12 cellular contexts compared by ENCODE assay signal in genomic region chr10:43808136-43808535, GRCh38.
DNase-seq lines count a peak whose midpoint lies in the region; ATAC-seq and TF ChIP-seq lines count a peak whose summit lies in the region.
"Had no signal": no experiment of that assay in that cellular context is flagged by ENCODE, and none has a peak within 500 bp of the region (broad histone marks: within the 10 kb centered on the region; RNA-seq: fewer than 3 reads in every experiment).

No MANE protein-coding gene starts in this region.

- H3K4me2 ChIP-seq in osteoblast (ENCODE audit: insufficient read depth, low read length) (no peak overlapping the region), PC-9 (no peak overlapping the region)

- H3K27ac ChIP-seq in osteoblast (ENCODE audit: low read depth, low read length) (peak overlapping the region; percentile 87), PC-9 (no peak overlapping the region)
- H3K27ac ChIP-seq: heart left ventricle had no signal

- no peaks in the 10 kb centered on the region for H3K9me2 ChIP-seq in PC-9 (ENCODE audit: insufficient read depth)

- H3K4me3 ChIP-seq in osteoblast (ENCODE audit: insufficient read depth, low read length) (no peak overlapping the region), PC-9 (no peak overlapping the region)
- H3K4me3 ChIP-seq: heart left ventricle, mucosa of descending colon, skin epidermis had no signal

- intact Hi-C loops in PC-9 (cut with micrococcal nuclease; ENCODE audit: unreplicated experiment): loop anchor here (10.0 kb wide), 1 partner anchor 87 kb away; no protein-coding TSS in a partner anchor

- no peaks in the 10 kb centered on the region for H3K27me3 ChIP-seq in osteoblast (ENCODE audit: insufficient read depth, low read length)
- H3K27me3 ChIP-seq in PC-9 (ENCODE audit: insufficient read depth, low read depth): peaks cover 30% of the 10 kb centered on the region
- H3K27me3 ChIP-seq: heart left ventricle had no signal

- H3K9me3 ChIP-seq in osteoblast (ENCODE audit: low read depth, low read length) (no peaks in the 10 kb centered on the region), PC-9 (ENCODE audit: insufficient read depth, low read depth) (no peaks in the 10 kb centered on the region)
- H3K9me3 ChIP-seq: heart left ventricle, mucosa of descending colon had no signal

- POLR2A ChIA-PET in PC-9 (lab: Charles Lee; ENCODE audit: unreplicated experiment): no interaction called here

- DNase-seq in MV-4-11 (lab: John Stamatoyannopoulos, UW) (peak; percentile 80), osteoblast (ENCODE audit: insufficient read length, low spot score, missing footprints) (no peak), PC-9 (no peak), kidney glomerular epithelial cell (lab: John Stamatoyannopoulos, UW) (no peak)
- DNase-seq: heart left ventricle; mucosa of descending colon; NCI-H1092; stimulated activated naive CD4-positive, alpha-beta T cell had no signal

- TF ChIP-seq CTCF in osteoblast (IDR thresholded peaks at IDR 0.05; ENCODE audit: extremely low read depth, low read depth, low read length): no peak
- TF ChIP-seq CTCF in PC-9 (conservative IDR thresholded peaks at IDR 0.05): no peak

- CTCF ChIA-PET in PC-9 (lab: Charles Lee): no interaction called here

- peaks cover 49% of the 10 kb centered on the region for H3K4me1 ChIP-seq in osteoblast (ENCODE audit: insufficient read depth, low read length)
- no peaks in the 10 kb centered on the region for H3K4me1 ChIP-seq in PC-9 (replicated peaks; ENCODE audit: insufficient read depth)

- ATAC-seq in GM18907 (IDR thresholded peaks at IDR 0.05; ENCODE audit: unreplicated experiment) (peak; percentile 90), HG02623 (IDR thresholded peaks at IDR 0.05; ENCODE audit: unreplicated experiment) (peak; percentile 76), HG03565 (IDR thresholded peaks at IDR 0.05; ENCODE audit: unreplicated experiment) (no peak)
- ATAC-seq: heart left ventricle, mucosa of descending colon had no signal

- H3K36me3 ChIP-seq in osteoblast (ENCODE audit: insufficient read depth, low read length): no peaks in the 10 kb centered on the region
- H3K36me3 ChIP-seq in PC-9 (ENCODE audit: low read depth): no peaks in the 10 kb centered on the region
- H3K36me3 ChIP-seq: heart left ventricle had no signal

- no peaks in the 10 kb centered on the region for H3K79me2 ChIP-seq in osteoblast (ENCODE audit: insufficient read depth, low read length)
- H3K79me2 ChIP-seq in PC-9 (ENCODE audit: low read depth): no peaks in the 10 kb centered on the region

- BruUV-seq in PC-9 (replicated peaks; lab: Mats Ljungman, UMichigan): no TSS peak

- H4K20me1 ChIP-seq in osteoblast (ENCODE audit: insufficient read depth, low read length) (no peaks in the 10 kb centered on the region), PC-9 (ENCODE audit: insufficient read depth) (no peaks in the 10 kb centered on the region)

- no peaks in the 10 kb centered on the region for H3F3A ChIP-seq in PC-9 (ENCODE audit: insufficient read depth, low read depth)

- H2AFZ ChIP-seq in osteoblast (ENCODE audit: low read length): no peak overlapping the region
- H2AFZ ChIP-seq in PC-9: no peak overlapping the region
